Comparison of ENCODE assay signal across 32 cellular contexts in genomic region chr3:31466866-31467265, GRCh38.
"Had no signal": no experiment of that assay in that cellular context is flagged by ENCODE, and none has a peak within 500 bp of the region (broad histone marks: within the 10 kb centered on the region; RNA-seq: fewer than 3 reads in every experiment).

No MANE protein-coding gene starts in this region.

- ATAC-seq: activated CD8-positive, alpha-beta memory T cell treated with anti-CD3 and anti-CD28 coated beads, Interleukin-2, amount 10 ng/mL, durations not matched to agents 7 days and 5 days; activated CD8-positive, alpha-beta T cell treated with anti-CD3 and anti-CD28 coated beads for 36 hours; activated naive CD8-positive, alpha-beta T cell treated with anti-CD3 and anti-CD28 coated beads, Interleukin-2, amount 50 U/mL, for 24 hours; body of pancreas had no signal

- H3K9me3 ChIP-seq: adrenal gland, body of pancreas, colonic mucosa had no signal

- FAIRE-seq: endometrium, endothelial cell of umbilical vein, frontal cortex had no signal

- H3K27ac ChIP-seq: adrenal gland, body of pancreas, cardiac muscle cell, colonic mucosa, epithelial cell of prostate had no signal

- H3K36me3 ChIP-seq: adrenal gland, cardiac muscle cell, colonic mucosa had no signal

- H3K4me3 Mint-ChIP-seq: activated CD8-positive, alpha-beta memory T cell treated with anti-CD3 and anti-CD28 coated beads, Interleukin-2, amount 10 ng/mL, durations not matched to agents 7 days and 5 days; activated CD8-positive, alpha-beta T cell treated with anti-CD3 and anti-CD28 coated beads for 36 hours; activated naive CD4-positive, alpha-beta T cell treated with anti-CD3 and anti-CD28 coated beads for 36 hours; activated naive CD4-positive, alpha-beta T cell treated with anti-CD3 and anti-CD28 coated beads, Interleukin-2, amount 50 U/mL, for 24 hours; activated naive CD8-positive, alpha-beta T cell treated with anti-CD3 and anti-CD28 coated beads for 36 hours; activated naive CD8-positive, alpha-beta T cell treated with anti-CD3 and anti-CD28 coated beads, Interleukin-2, amount 50 U/mL, for 24 hours; activated T-helper 1 cell treated with anti-CD3 and anti-CD28 coated beads, Interleukin-12 subunit alpha, Interleukin-12 subunit beta, Interleukin-2, Interleukin-4 antibody, amounts not matched to agents 30 ng/mL and 10 ng/mL and 1 ng/mL, durations not matched to agents 14 hours and 24 hours and 36 hours had no signal

- H3K36me3 Mint-ChIP-seq: activated CD8-positive, alpha-beta memory T cell treated with anti-CD3 and anti-CD28 coated beads, Interleukin-2, amount 10 ng/mL, durations not matched to agents 7 days and 5 days had no signal

- H3K27me3 ChIP-seq: adrenal gland, body of pancreas, cardiac muscle cell, colonic mucosa had no signal

- H3K4me1 ChIP-seq: adrenal gland, body of pancreas had no signal

- DNase-seq: activated CD4-positive, alpha-beta T cell treated with anti-CD3 and anti-CD28 coated beads for 1 hour; activated CD4-positive, alpha-beta T cell treated with anti-CD3 and anti-CD28 coated beads for 4 hours; activated CD4-positive, alpha-beta T cell treated with anti-CD3 and anti-CD28 coated beads, Interleukin-2, amount 50 U/mL, for 1 hour; activated CD4-positive, alpha-beta T cell treated with anti-CD3 and anti-CD28 coated beads, Interleukin-2, amount 50 U/mL, for 48 hours; activated CD8-positive, alpha-beta memory T cell treated with anti-CD3 and anti-CD28 coated beads, Interleukin-2, amount 10 ng/mL, durations not matched to agents 7 days and 5 days; activated CD8-positive, alpha-beta memory T cell treated with anti-CD3 and anti-CD28 coated beads, Interleukin-2, amount 50 U/mL, for 4 hours; activated CD8-positive, alpha-beta T cell treated with anti-CD3 and anti-CD28 coated beads for 36 hours; activated effector memory CD4-positive, alpha-beta T cell treated with anti-CD3 and anti-CD28 coated beads, Interleukin-2, amount 50 U/mL, for 16 hours; activated naive CD4-positive, alpha-beta T cell treated with anti-CD3 and anti-CD28 coated beads for 36 hours; activated naive CD8-positive, alpha-beta T cell treated with anti-CD3 and anti-CD28 coated beads for 36 hours; activated naive CD8-positive, alpha-beta T cell treated with anti-CD3 and anti-CD28 coated beads, Interleukin-2, amount 50 U/mL, for 24 hours; activated T-cell treated with anti-CD3 and anti-CD28 coated beads, Interleukin-2, amount 50 U/mL, for 1 hour; activated T-cell treated with anti-CD3 and anti-CD28 coated beads, Interleukin-2, amount 50 U/mL, for 48 hours; adrenal gland; amygdala; aorta; body of pancreas; central memory CD4-positive, alpha-beta T cell; cerebellar nuclear complex; colonic mucosa; effector CD8-positive, alpha-beta T cell; foreskin fibroblast; head of caudate nucleus; T-helper 2 cell had no signal

- H3K27ac Mint-ChIP-seq: activated CD8-positive, alpha-beta memory T cell treated with anti-CD3 and anti-CD28 coated beads, Interleukin-2, amount 10 ng/mL, durations not matched to agents 7 days and 5 days; activated CD8-positive, alpha-beta T cell treated with anti-CD3 and anti-CD28 coated beads for 36 hours; activated naive CD4-positive, alpha-beta T cell treated with anti-CD3 and anti-CD28 coated beads for 36 hours; activated naive CD4-positive, alpha-beta T cell treated with anti-CD3 and anti-CD28 coated beads, Interleukin-2, amount 50 U/mL, for 24 hours; activated naive CD8-positive, alpha-beta T cell treated with anti-CD3 and anti-CD28 coated beads for 36 hours; activated naive CD8-positive, alpha-beta T cell treated with anti-CD3 and anti-CD28 coated beads, Interleukin-2, amount 50 U/mL, for 24 hours; activated T-helper 1 cell treated with anti-CD3 and anti-CD28 coated beads, Interleukin-12 subunit alpha, Interleukin-12 subunit beta, Interleukin-2, Interleukin-4 antibody, amounts not matched to agents 30 ng/mL and 10 ng/mL and 1 ng/mL, durations not matched to agents 14 hours and 24 hours and 36 hours; activated T-helper 2 cell treated with anti-CD3 and anti-CD28 coated beads, Interferon-gamma antibody, Interleukin-2, Interleukin-4, amounts not matched to agents 10 μg/mL and 5 μg/mL and 100 μg/mL, durations not matched to agents 14 hours and 24 hours and 36 hours had no signal

- H3K27me3 Mint-ChIP-seq: activated CD8-positive, alpha-beta memory T cell treated with anti-CD3 and anti-CD28 coated beads, Interleukin-2, amount 10 ng/mL, durations not matched to agents 7 days and 5 days; activated CD8-positive, alpha-beta T cell treated with anti-CD3 and anti-CD28 coated beads for 36 hours; activated naive CD4-positive, alpha-beta T cell treated with anti-CD3 and anti-CD28 coated beads, Interleukin-2, amount 50 U/mL, for 24 hours; activated naive CD8-positive, alpha-beta T cell treated with anti-CD3 and anti-CD28 coated beads for 36 hours; activated naive CD8-positive, alpha-beta T cell treated with anti-CD3 and anti-CD28 coated beads, Interleukin-2, amount 50 U/mL, for 24 hours had no signal

- H3K4me3 ChIP-seq: adrenal gland, body of pancreas, cardiac muscle cell, colonic mucosa had no signal

- H3K9me3 Mint-ChIP-seq: activated naive CD4-positive, alpha-beta T cell treated with anti-CD3 and anti-CD28 coated beads for 36 hours had no signal
